1 cellular context compared by ENCODE assay signal in the genomic region with DNA sequence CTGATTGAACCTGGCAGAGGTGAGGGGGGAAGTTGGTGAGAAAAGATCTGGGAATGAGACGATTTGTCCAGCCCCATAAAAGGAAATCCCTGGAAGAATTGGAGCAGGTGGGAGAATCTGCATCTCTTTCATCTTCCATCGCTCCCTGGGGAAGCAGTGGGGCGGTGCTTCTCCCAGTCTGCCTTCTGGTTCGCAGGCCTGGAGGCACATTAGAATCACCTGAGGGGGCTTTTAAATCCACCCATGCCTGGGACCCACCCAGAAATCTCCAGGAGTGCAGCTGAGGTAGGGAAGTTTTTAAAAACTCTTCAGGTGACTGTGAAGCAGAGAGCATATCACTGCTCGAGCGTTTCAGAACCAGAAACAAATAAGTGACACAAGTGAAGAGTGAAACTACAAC.
TF ChIP-seq lines count a peak whose summit lies in the region.

No MANE protein-coding gene starts in this region.

TF ChIP-seq in GM23338, 12 proteins besides CTCF, POLR2A, EP300 and RAD21 (continued from another document):
- TF ChIP-seq ZNF114 (CRISPR knock-in tag; IDR thresholded peaks at IDR 0.05) (no peak), POLR2AphosphoS5 (IDR thresholded peaks at IDR 0.05; ENCODE audit: low read depth) (no peak), JUNB (IDR thresholded peaks at IDR 0.05; ENCODE audit: unreplicated experiment) (no peak), ZNF331 (CRISPR knock-in tag; IDR thresholded peaks at IDR 0.05; ENCODE audit: low read depth) (no peak), CREB1 (CRISPR knock-in tag; IDR thresholded peaks at IDR 0.05; ENCODE audit: low read depth) (no peak), EZH2 (IDR thresholded peaks at IDR 0.05; ENCODE audit: low read depth, unreplicated experiment) (no peak), NANOG (IDR thresholded peaks at IDR 0.05; ENCODE audit: borderline replicate concordance) (no peak), STAT1 (IDR thresholded peaks at IDR 0.05; ENCODE audit: unreplicated experiment) (no peak)
- TF ChIP-seq, protein P1, sequence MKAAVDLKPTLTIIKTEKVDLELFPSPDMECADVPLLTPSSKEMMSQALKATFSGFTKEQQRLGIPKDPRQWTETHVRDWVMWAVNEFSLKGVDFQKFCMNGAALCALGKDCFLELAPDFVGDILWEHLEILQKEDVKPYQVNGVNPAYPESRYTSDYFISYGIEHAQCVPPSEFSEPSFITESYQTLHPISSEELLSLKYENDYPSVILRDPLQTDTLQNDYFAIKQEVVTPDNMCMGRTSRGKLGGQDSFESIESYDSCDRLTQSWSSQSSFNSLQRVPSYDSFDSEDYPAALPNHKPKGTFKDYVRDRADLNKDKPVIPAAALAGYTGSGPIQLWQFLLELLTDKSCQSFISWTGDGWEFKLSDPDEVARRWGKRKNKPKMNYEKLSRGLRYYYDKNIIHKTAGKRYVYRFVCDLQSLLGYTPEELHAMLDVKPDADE (IDR thresholded peaks at IDR 0.05): no peak
- TF ChIP-seq, protein P2, sequence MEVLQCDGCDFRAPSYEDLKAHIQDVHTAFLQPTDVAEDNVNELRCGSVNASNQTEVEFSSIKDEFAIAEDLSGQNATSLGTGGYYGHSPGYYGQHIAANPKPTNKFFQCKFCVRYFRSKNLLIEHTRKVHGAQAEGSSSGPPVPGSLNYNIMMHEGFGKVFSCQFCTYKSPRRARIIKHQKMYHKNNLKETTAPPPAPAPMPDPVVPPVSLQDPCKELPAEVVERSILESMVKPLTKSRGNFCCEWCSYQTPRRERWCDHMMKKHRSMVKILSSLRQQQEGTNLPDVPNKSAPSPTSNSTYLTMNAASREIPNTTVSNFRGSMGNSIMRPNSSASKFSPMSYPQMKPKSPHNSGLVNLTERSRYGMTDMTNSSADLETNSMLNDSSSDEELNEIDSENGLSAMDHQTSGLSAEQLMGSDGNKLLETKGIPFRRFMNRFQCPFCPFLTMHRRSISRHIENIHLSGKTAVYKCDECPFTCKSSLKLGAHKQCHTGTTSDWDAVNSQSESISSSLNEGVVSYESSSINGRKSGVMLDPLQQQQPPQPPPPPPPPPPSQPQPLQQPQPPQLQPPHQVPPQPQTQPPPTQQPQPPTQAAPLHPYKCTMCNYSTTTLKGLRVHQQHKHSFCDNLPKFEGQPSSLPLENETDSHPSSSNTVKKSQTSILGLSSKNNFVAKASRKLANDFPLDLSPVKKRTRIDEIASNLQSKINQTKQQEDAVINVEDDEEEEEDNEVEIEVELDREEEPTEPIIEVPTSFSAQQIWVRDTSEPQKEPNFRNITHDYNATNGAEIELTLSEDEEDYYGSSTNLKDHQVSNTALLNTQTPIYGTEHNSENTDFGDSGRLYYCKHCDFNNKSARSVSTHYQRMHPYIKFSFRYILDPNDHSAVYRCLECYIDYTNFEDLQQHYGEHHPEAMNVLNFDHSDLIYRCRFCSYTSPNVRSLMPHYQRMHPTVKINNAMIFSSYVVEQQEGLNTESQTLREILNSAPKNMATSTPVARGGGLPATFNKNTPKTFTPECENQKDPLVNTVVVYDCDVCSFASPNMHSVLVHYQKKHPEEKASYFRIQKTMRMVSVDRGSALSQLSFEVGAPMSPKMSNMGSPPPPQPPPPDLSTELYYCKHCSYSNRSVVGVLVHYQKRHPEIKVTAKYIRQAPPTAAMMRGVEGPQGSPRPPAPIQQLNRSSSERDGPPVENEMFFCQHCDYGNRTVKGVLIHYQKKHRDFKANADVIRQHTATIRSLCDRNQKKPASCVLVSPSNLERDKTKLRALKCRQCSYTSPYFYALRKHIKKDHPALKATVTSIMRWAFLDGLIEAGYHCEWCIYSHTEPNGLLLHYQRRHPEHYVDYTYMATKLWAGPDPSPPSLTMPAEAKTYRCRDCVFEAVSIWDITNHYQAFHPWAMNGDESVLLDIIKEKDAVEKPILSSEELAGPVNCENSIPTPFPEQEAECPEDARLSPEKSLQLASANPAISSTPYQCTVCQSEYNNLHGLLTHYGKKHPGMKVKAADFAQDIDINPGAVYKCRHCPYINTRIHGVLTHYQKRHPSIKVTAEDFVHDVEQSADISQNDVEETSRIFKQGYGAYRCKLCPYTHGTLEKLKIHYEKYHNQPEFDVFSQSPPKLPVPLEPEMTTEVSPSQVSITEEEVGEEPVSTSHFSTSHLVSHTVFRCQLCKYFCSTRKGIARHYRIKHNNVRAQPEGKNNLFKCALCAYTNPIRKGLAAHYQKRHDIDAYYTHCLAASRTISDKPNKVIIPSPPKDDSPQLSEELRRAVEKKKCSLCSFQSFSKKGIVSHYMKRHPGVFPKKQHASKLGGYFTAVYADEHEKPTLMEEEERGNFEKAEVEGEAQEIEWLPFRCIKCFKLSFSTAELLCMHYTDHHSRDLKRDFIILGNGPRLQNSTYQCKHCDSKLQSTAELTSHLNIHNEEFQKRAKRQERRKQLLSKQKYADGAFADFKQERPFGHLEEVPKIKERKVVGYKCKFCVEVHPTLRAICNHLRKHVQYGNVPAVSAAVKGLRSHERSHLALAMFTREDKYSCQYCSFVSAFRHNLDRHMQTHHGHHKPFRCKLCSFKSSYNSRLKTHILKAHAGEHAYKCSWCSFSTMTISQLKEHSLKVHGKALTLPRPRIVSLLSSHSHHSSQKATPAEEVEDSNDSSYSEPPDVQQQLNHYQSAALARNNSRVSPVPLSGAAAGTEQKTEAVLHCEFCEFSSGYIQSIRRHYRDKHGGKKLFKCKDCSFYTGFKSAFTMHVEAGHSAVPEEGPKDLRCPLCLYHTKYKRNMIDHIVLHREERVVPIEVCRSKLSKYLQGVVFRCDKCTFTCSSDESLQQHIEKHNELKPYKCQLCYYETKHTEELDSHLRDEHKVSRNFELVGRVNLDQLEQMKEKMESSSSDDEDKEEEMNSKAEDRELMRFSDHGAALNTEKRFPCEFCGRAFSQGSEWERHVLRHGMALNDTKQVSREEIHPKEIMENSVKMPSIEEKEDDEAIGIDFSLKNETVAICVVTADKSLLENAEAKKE (CRISPR knock-in tag; IDR thresholded peaks at IDR 0.05): no peak
- TF ChIP-seq, protein P3, sequence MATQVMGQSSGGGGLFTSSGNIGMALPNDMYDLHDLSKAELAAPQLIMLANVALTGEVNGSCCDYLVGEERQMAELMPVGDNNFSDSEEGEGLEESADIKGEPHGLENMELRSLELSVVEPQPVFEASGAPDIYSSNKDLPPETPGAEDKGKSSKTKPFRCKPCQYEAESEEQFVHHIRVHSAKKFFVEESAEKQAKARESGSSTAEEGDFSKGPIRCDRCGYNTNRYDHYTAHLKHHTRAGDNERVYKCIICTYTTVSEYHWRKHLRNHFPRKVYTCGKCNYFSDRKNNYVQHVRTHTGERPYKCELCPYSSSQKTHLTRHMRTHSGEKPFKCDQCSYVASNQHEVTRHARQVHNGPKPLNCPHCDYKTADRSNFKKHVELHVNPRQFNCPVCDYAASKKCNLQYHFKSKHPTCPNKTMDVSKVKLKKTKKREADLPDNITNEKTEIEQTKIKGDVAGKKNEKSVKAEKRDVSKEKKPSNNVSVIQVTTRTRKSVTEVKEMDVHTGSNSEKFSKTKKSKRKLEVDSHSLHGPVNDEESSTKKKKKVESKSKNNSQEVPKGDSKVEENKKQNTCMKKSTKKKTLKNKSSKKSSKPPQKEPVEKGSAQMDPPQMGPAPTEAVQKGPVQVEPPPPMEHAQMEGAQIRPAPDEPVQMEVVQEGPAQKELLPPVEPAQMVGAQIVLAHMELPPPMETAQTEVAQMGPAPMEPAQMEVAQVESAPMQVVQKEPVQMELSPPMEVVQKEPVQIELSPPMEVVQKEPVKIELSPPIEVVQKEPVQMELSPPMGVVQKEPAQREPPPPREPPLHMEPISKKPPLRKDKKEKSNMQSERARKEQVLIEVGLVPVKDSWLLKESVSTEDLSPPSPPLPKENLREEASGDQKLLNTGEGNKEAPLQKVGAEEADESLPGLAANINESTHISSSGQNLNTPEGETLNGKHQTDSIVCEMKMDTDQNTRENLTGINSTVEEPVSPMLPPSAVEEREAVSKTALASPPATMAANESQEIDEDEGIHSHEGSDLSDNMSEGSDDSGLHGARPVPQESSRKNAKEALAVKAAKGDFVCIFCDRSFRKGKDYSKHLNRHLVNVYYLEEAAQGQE (IDR thresholded peaks at IDR 0.05; ENCODE audit: unreplicated experiment): no peak
